In genomic region chr3:48427630-48427962, GRCh38 we compare ENCODE assay signal across 9 cellular contexts. TPM values are rescaled to one million over a fixed set of nuclear protein-coding genes. Genes with fewer than 3 reads are reported as not detected.
DNase-seq lines count a peak whose midpoint lies in the region; ATAC-seq, FAIRE-seq and TF ChIP-seq lines count a peak whose summit lies in the region.
"Had no signal": no experiment of that assay in that cellular context is flagged by ENCODE, and none has a peak within 500 bp of the region (broad histone marks: within the 10 kb centered on the region; RNA-seq: fewer than 3 reads in every experiment).

No MANE protein-coding gene starts in this region.

- H3K36me3 ChIP-seq in ascending aorta (peaks cover 7 to 16% of the 10 kb centered on the region in 2 donors), kidney (ENCODE audit: control insufficient read depth in 1 of 2, insufficient read depth in 2 of 2, low read length in 2 of 2) (peaks cover 0 to 6% of the 10 kb centered on the region in 2 donors), sigmoid colon (peaks cover 0 to 21% (median under 1%) of the 10 kb centered on the region in 4 donors), brain microvascular endothelial cell (replicated peaks) (peaks cover 3% of the 10 kb centered on the region)

- H3K9ac ChIP-seq in kidney (ENCODE audit: low read length in 2 of 2): peak overlapping the region; percentile 15 to 76

- peaks cover 6% of the 10 kb centered on the region for H3K36me3 Mint-ChIP-seq in HFFc6 (ENCODE audit: low read depth)

- H3K9me3 ChIP-seq in ascending aorta (no peaks in the 10 kb centered on the region), kidney (ENCODE audit: control insufficient read depth in 1 of 2, low read length in 2 of 2) (no peaks in the 10 kb centered on the region), sigmoid colon (no peaks in the 10 kb centered on the region)

- TF ChIP-seq CTCF in HFFc6 (IDR thresholded peaks at IDR 0.05) (no peak), ascending aorta (IDR thresholded peaks at IDR 0.05) (no peak), kidney (IDR thresholded peaks at IDR 0.05; ENCODE audit: borderline replicate concordance, extremely low read depth, insufficient read depth) (no peak), sigmoid colon (IDR thresholded peaks at IDR 0.05) (no peak), brain microvascular endothelial cell (IDR thresholded peaks at IDR 0.05; ENCODE audit: low read depth, low read length, missing control alignments) (no peak)

- TF ChIP-seq POLR2A in sigmoid colon (IDR thresholded peaks at IDR 0.05): no peak

- 24 to 62% methylated on average over 9 of the region's 9 CpGs for WGBS in sigmoid colon, 2 donors

- TF ChIP-seq EP300 in sigmoid colon (IDR thresholded peaks at IDR 0.05): no peak

- H3K4me3 Mint-ChIP-seq in HFFc6: peak overlapping the region; percentile 74; the same call in 1 of the 2 replicates

- in situ Hi-C loops in brain microvascular endothelial cell (cut with HindIII; ENCODE audit: low pct_ligation_motif_present, low sequenced_read_pairs): loop anchor here (25.0 kb wide), 1 partner anchor 165 kb away; no protein-coding TSS in a partner anchor

- H3K4me3 ChIP-seq in ascending aorta (peak overlapping the region; percentile 79 to 94), kidney (ENCODE audit: low read length in 2 of 2) (peak overlapping the region; percentile 75 to 76), sigmoid colon (peak overlapping the region; percentile 63 to 93 (median 76)), brain microvascular endothelial cell (ENCODE audit: low read depth, low read length) (no peak overlapping the region)

- H3K27me3 Mint-ChIP-seq in HFFc6 (ENCODE audit: insufficient read depth): no peaks in the 10 kb centered on the region

- H3K9me3 Mint-ChIP-seq in HFFc6: no peaks in the 10 kb centered on the region

- no peak for FAIRE-seq in kidney (lab: Jason Lieb, UNC)

- no peak for ATAC-seq in GM21381 (IDR thresholded peaks at IDR 0.05; ENCODE audit: unreplicated experiment)

- intact Hi-C loops in ascending aorta (cut with DNase I): no loop called here
- intact Hi-C loops in kidney (cut with DNase I): no loop called here
- intact Hi-C loops in sigmoid colon (cut with DNase I): no loop called here

- H3K4me1 Mint-ChIP-seq in HFFc6 (ENCODE audit: low read depth): peaks cover 44% of the 10 kb centered on the region

- H3K4me1 ChIP-seq in ascending aorta: peaks cover 18 to 47% of the 10 kb centered on the region in 2 donors
- H3K4me1 ChIP-seq in kidney (ENCODE audit: control insufficient read depth in 1 of 2, insufficient read depth in 1 of 2, low read depth in 1 of 2, low read length in 2 of 2): peaks cover 36 to 73% of the 10 kb centered on the region in 2 donors
- H3K4me1 ChIP-seq in sigmoid colon: peaks cover 2 to 74% (median 71%) of the 10 kb centered on the region in 4 donors

- DNase-seq in HFFc6 (no peak), ascending aorta (ENCODE audit: low spot score in 2 of 2) (no peak), kidney (peak; percentile 50), sigmoid colon (no peak), brain microvascular endothelial cell (no peak), SKM-1 (lab: John Stamatoyannopoulos, UW; ENCODE audit: unreplicated experiment) (no peak), NCI-H146 treated with DMSO at 0.1 percent for 48 hours (lab: John Stamatoyannopoulos, UW; ENCODE audit: unreplicated experiment) (no peak)
- DNase-seq: NCI-H187 treated with DMSO at 0.1 percent for 48 hours had no signal

- H3K27me3 ChIP-seq in ascending aorta (no peaks in the 10 kb centered on the region), sigmoid colon (no peaks in the 10 kb centered on the region), brain microvascular endothelial cell (replicated peaks) (no peaks in the 10 kb centered on the region)

- H3K27ac ChIP-seq in ascending aorta (peak overlapping the region; percentile 95 to 98), kidney (ENCODE audit: low read depth in 2 of 2, low read length in 2 of 2) (peak overlapping the region; percentile 91 to 94), sigmoid colon (peak overlapping the region; percentile 92 to 96 (median 93)), brain microvascular endothelial cell (no peak overlapping the region)

- H3K27ac Mint-ChIP-seq in HFFc6: no peak overlapping the region

RNA-seq across cellular contexts. Expression of gene PLXNB1, which starts 2.3 kb away (rescaled TPM):
- 10 to 100 TPM; 11.1 to 15.5 (median 12.8) TPM for total RNA-seq in HFFc6 (2021; fragmentation: NEBNext Ultra II Directional; extraction: Animal tissue kit (Norgen Biotek cat#: 25700))
- total RNA-seq in ascending aorta (160 TPM), kidney (224 TPM), sigmoid colon (100 to 1,000 TPM in 1 of 4 donors, 10 to 100 TPM in 3; 59.9 to 162 (median 79.7) TPM)
- polyA plus RNA-seq in kidney (ENCODE audit: insufficient read depth, low read depth, low replicate concordance) (101 TPM), sigmoid colon (10 to 100 TPM; 10.2 to 88.0 (median 10.4) TPM)

RNA-seq across cellular contexts. Expression of gene CCDC51, which starts 12.3 kb away (rescaled TPM):
- total RNA-seq in HFFc6 (2021; fragmentation: NEBNext Ultra II Directional; extraction: Animal tissue kit (Norgen Biotek cat#: 25700)): 10 to 100 TPM; 10.1 to 15.3 (median 12.5) TPM
- 19.3 TPM for total RNA-seq in ascending aorta
- 13.8 TPM for total RNA-seq in kidney
- 32.8 TPM for polyA plus RNA-seq in kidney (ENCODE audit: insufficient read depth, low read depth, low replicate concordance)
- 10 to 100 TPM in 3 of 4 donors, 1 to 10 TPM in 1; 9.4 to 22.5 (median 13.1) TPM for total RNA-seq in sigmoid colon
- 10 to 100 TPM; 12.7 to 21.6 (median 18.6) TPM for polyA plus RNA-seq in sigmoid colon

RNA-seq across cellular contexts. Expression of gene TMA7, which starts 12.5 kb away (rescaled TPM):
- 100 to 1,000 TPM; 213 to 341 (median 280) TPM for total RNA-seq in HFFc6 (2021; fragmentation: NEBNext Ultra II Directional; extraction: Animal tissue kit (Norgen Biotek cat#: 25700))
- 142 TPM for total RNA-seq in ascending aorta
- 195 TPM for total RNA-seq in kidney
- polyA plus RNA-seq in kidney (ENCODE audit: insufficient read depth, low read depth, low replicate concordance): 631 TPM
- 100 to 1,000 TPM; 146 to 352 (median 244) TPM for total RNA-seq in sigmoid colon
- polyA plus RNA-seq in sigmoid colon: 100 to 1,000 TPM; 419 to 762 (median 624) TPM

RNA-seq across cellular contexts. Expression of gene ATRIP, which starts 18.9 kb away (rescaled TPM):
- total RNA-seq in HFFc6 (2021; fragmentation: NEBNext Ultra II Directional; extraction: Animal tissue kit (Norgen Biotek cat#: 25700)): 10 to 100 TPM in 1 of 6 experiments, 1 to 10 TPM in 5; 7.0 to 10.5 (median 8.2) TPM
- total RNA-seq in ascending aorta (9.0 TPM), kidney (6.7 TPM), sigmoid colon (1 to 10 TPM; 3.4 to 9.4 (median 5.2) TPM)
- polyA plus RNA-seq in kidney (ENCODE audit: insufficient read depth, low read depth, low replicate concordance) (5.4 TPM), sigmoid colon (1 to 10 TPM; 1.8 to 6.2 (median 2.4) TPM)

RNA-seq across cellular contexts. Expression of gene FBXW12, which starts 55.6 kb away (rescaled TPM):
- total RNA-seq in HFFc6 (2021; fragmentation: NEBNext Ultra II Directional; extraction: Animal tissue kit (Norgen Biotek cat#: 25700)): not detected
- total RNA-seq in ascending aorta (not detected), kidney (not detected), sigmoid colon (not detected)
- polyA plus RNA-seq in kidney (ENCODE audit: insufficient read depth, low read depth, low replicate concordance) (not detected), sigmoid colon (not detected)
